ENCODE assay signal across 8 cellular contexts in genomic region chr17:46044286-46044928, GRCh38. TPM values are rescaled to one million over a fixed set of nuclear protein-coding genes. Genes with fewer than 3 reads are reported as not detected.
DNase-seq lines count a peak whose midpoint lies in the region; ATAC-seq and TF ChIP-seq lines count a peak whose summit lies in the region.

No MANE protein-coding gene starts in this region.

- peaks cover 1 to 6% of the 10 kb centered on the region in 2 donors for H3K36me3 ChIP-seq in body of pancreas (replicated peaks in 1 of 2; ENCODE audit: insufficient read depth in 1 of 2, low read depth in 2 of 2)

- DNase-seq in GM03348 (ENCODE audit: low spot score) (peak; percentile 83), NCI-H1048 (lab: John Stamatoyannopoulos, UW) (peak; percentile 41), SKM-1 treated with dmso at 0.1 percent for 144 hours (lab: John Stamatoyannopoulos, UW; ENCODE audit: unreplicated experiment) (peak; percentile 51), body of pancreas (peak; percentile 86 to 92 (median 88)), iPS DF 4.7 (ENCODE audit: extremely low read depth, low spot score) (peak; percentile 38), skeletal muscle cell (ENCODE audit: low read depth) (peak; percentile 66)

- H3K4me1 ChIP-seq in body of pancreas, result peaks cover 80% of the 10 kb centered on the region

- no peak for TF ChIP-seq POLR2A in body of pancreas (IDR thresholded peaks at IDR 0.05)

- ATAC-seq in body of pancreas, result peak; percentile 88
- ATAC-seq in GM19035 (IDR thresholded peaks at IDR 0.05; ENCODE audit: unreplicated experiment), result no peak
- no peak for ATAC-seq in GM21447 (IDR thresholded peaks at IDR 0.05; ENCODE audit: unreplicated experiment)

- no peaks in the 10 kb centered on the region for H3K27me3 ChIP-seq in body of pancreas

- H3K27ac ChIP-seq in body of pancreas, result peak overlapping the region; percentile 33 to 86 (median 64)

- H3K9me3 ChIP-seq in body of pancreas, result no peaks in the 10 kb centered on the region

- WGBS in body of pancreas, 2 donors, result 22 to 29% methylated on average over 5 of the region's 5 CpGs

- TF ChIP-seq CTCF in body of pancreas (IDR thresholded peaks at IDR 0.05), result peak; percentile 79 to 99 (median 98)

- intact Hi-C loops in body of pancreas (cut with DNase I), result no loop called here

- H3K4me3 ChIP-seq in body of pancreas, result no peak overlapping the region
- no peak overlapping the region for H3K4me3 ChIP-seq in skeletal muscle cell (ENCODE audit: low read depth, low read length)

RNA-seq across cellular contexts. Expression of gene STH, which starts 45.4 kb away (rescaled TPM):
- not detected for total RNA-seq in body of pancreas
